In the genomic region with DNA sequence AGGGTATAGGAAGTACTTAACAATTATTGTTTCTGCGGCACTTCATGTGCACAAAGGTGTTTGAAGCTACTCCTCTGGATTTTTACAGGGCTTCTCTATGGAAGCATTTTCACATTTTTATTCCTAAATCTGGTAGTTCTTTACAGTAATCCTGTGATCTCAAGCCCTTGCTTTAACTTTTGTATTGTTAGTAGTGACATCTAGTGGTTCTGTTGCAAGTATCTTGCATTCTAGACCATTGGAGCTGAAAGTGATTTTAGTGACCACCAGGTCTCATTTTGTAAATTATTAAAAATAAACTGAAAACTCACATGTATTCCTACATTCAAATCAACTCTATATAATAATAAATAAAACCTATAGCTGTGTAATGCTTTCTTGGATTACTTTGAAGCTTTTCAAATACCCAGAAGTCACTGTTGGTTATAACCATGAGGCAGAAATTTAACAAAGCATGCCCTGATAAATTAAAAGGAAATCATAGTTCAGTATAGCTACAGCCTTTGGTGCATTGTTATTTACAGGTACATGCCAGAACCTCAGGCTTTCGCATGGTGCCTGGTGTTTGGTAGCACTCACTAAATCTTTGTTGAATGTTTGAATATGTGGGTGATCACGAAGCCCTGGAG, we compare ENCODE assay signal across 1 cellular context.
TF ChIP-seq lines count a peak whose summit lies in the region.

No MANE protein-coding gene starts in this region.

TF ChIP-seq in GM23338, 12 proteins besides CTCF, POLR2A, EP300 and RAD21 (continued from another document):
- TF ChIP-seq REST (IDR thresholded peaks at IDR 0.05; ENCODE audit: unreplicated experiment) (no peak), STAT1 (IDR thresholded peaks at IDR 0.05; ENCODE audit: unreplicated experiment) (no peak), ZNF331 (CRISPR knock-in tag; IDR thresholded peaks at IDR 0.05; ENCODE audit: low read depth) (no peak)
